ENCODE assay signal across 32 cellular contexts in the genomic region with DNA sequence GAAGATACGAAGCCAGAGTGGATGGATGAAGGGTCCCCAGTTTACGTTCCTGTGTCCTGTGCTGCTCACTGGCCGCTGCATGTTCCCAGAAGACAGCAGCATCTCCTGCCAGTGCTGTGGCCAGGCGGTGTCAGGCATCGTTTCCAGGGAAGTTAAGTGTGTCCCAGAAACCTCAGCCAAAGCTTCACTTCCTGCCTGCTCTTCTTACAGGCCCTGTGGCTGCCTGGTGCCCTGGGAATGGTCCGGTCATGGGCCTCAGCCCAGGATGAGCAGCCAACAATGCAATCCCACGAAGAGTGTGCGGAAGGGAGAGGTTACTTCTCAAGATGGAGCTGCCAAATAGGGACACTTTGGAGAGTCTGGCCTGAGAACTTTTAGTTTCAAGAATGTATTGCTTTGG.
DNase-seq lines count a peak whose midpoint lies in the region; ATAC-seq, FAIRE-seq and TF ChIP-seq lines count a peak whose summit lies in the region.
"Had no signal": no experiment of that assay in that cellular context is flagged by ENCODE, and none has a peak within 500 bp of the region (broad histone marks: within the 10 kb centered on the region; RNA-seq: fewer than 3 reads in every experiment).

No MANE protein-coding gene starts in this region.

- H3K56ac ChIP-seq in H1 (replicated peaks; ENCODE audit: insufficient read length, low read depth, low read length), result no peak overlapping the region

- no peak for TF ChIP-seq CTCF in H1 (IDR thresholded peaks at IDR 0.05; ENCODE audit: control extremely low read depth in 1 of 3, insufficient read depth in 1 of 3, low read depth in 1 of 3, low read length in 3 of 3)

- H3K14ac ChIP-seq in H1 (ENCODE audit: insufficient read length), result no peak overlapping the region

- H3K79me2 ChIP-seq in H1 (ENCODE audit: control insufficient read depth in 1 of 2, insufficient read depth in 2 of 2, low read length in 2 of 2), result no peaks in the 10 kb centered on the region

- no peak overlapping the region for H3K9ac ChIP-seq in H1 (replicated peaks in 1 of 4; ENCODE audit: extremely low read depth in 1 of 4, low read depth in 3 of 4, low read length in 3 of 4)

- TF ChIP-seq POLR2A in H1 (IDR thresholded peaks at IDR 0.05; ENCODE audit: control extremely low read depth in 1 of 2, low read depth in 2 of 2, low read length in 2 of 2), result no peak

- H3K27me3 Mint-ChIP-seq in natural killer cell treated with Interleukin-12 subunit alpha and Interleukin-12 subunit beta and Interleukin-15 and Interleukin-18, amount 100 ng/mL, for 72 hours, result no peaks in the 10 kb centered on the region
- H3K27me3 Mint-ChIP-seq: activated naive CD8-positive, alpha-beta T cell treated with anti-CD3 and anti-CD28 coated beads, Interleukin-2, amount 10 ng/mL, durations not matched to agents 7 days and 5 days; CD4-positive, alpha-beta memory T cell; naive B cell had no signal

- no peak overlapping the region for H3K4me2 ChIP-seq in H1 (ENCODE audit: insufficient read depth in 1 of 2, low read depth in 2 of 2, low read length in 2 of 2)
- H3K4me2 ChIP-seq: A549, smooth muscle cell had no signal

- H2AFZ ChIP-seq in H1 (ENCODE audit: low read length), result no peak overlapping the region

- no peak overlapping the region for H3K18ac ChIP-seq in H1 (ENCODE audit: extremely low read depth, low read length)

- intact Hi-C loops in Right ventricle myocardium superior (cut with DNase I), result no loop called here
- intact Hi-C loops in left cardiac atrium (cut with DNase I), result no loop called here

- ATAC-seq in Right ventricle myocardium superior (ENCODE audit: poor library complexity) (no peak), left cardiac atrium (no peak), GM18873 (IDR thresholded peaks at IDR 0.05; ENCODE audit: low FRiP score, unreplicated experiment) (no peak)
- no peak for ATAC-seq in natural killer cell treated with Interleukin-12 subunit alpha and Interleukin-12 subunit beta and Interleukin-15 and Interleukin-18, amount 100 ng/mL, for 72 hours
- ATAC-seq: A549, Panc1 had no signal

- peaks cover 0 to 6% (median under 1%) of the 10 kb centered on the region in 4 experiments; a peak in 2 of 7 replicates for H3K4me1 ChIP-seq in H1 (replicated peaks in 1 of 4; ENCODE audit: control insufficient read depth in 3 of 4, insufficient read depth in 4 of 4, low read length in 3 of 4)
- H3K4me1 ChIP-seq: A549 had no signal

- no peaks in the 10 kb centered on the region for H3K79me1 ChIP-seq in H1 (ENCODE audit: low read depth, low read length)

- H4K8ac ChIP-seq in H1 (ENCODE audit: extremely low read depth, insufficient read depth, low read length), result no peak overlapping the region

- H3K4me1 Mint-ChIP-seq in natural killer cell treated with Interleukin-12 subunit alpha and Interleukin-12 subunit beta and Interleukin-15 and Interleukin-18, amount 100 ng/mL, for 72 hours (ENCODE audit: low read depth in 2 of 2), result peaks cover 27 to 37% of the 10 kb centered on the region in 2 donors
- H3K4me1 Mint-ChIP-seq: mesothelial cell of epicardium had no signal

- no peak overlapping the region for H3K4me3 ChIP-seq in H1 (ENCODE audit: extremely low read depth in 1 of 4, insufficient read depth in 2 of 4, low read depth in 3 of 4, low read length in 4 of 4)
- H3K4me3 ChIP-seq: A549, heart left ventricle, smooth muscle cell, thoracic aorta had no signal

- peak; percentile 43 for DNase-seq in Right ventricle myocardium superior
- no peak for DNase-seq in left cardiac atrium
- no peak for DNase-seq in H1 (ENCODE audit: low read depth in 1 of 2, low spot score in 2 of 2)
- no peak for DNase-seq in natural killer cell treated with Interleukin-12 subunit alpha and Interleukin-12 subunit beta and Interleukin-15 and Interleukin-18, amount 100 ng/mL, for 72 hours (ENCODE audit: low spot score)
- no peak for DNase-seq in NCI-H510A (lab: John Stamatoyannopoulos, UW)
- DNase-seq in NCI-H2107 treated with DMSO at 0.1 percent for 48 hours (lab: John Stamatoyannopoulos, UW; ENCODE audit: unreplicated experiment), result no peak
- no peak for DNase-seq in DMS53 (lab: John Stamatoyannopoulos, UW)
- DNase-seq: activated CD8-positive, alpha-beta memory T cell treated with anti-CD3 and anti-CD28 coated beads for 24 hours; activated effector memory CD4-positive, alpha-beta T cell treated with Interleukin-2 at 50 U/mL for 16 hours; activated naive CD8-positive, alpha-beta T cell treated with anti-CD3 and anti-CD28 coated beads, Interleukin-2, amount 10 ng/mL, durations not matched to agents 7 days and 5 days; activated T-cell treated with anti-CD3 and anti-CD28 coated beads for 4 hours; caudate nucleus; CD4-positive, alpha-beta memory T cell; EL; foreskin melanocyte; H7; naive B cell; NCI-H1436; NCI-H2081 treated with DMSO at 0.1 percent for 48 hours; NCI-H748 treated with DMSO at 0.1 percent for 48 hours; occipital lobe; SHP77; stimulated activated naive CD4-positive, alpha-beta T cell treated with Interleukin-2 at 50 U/mL for 16 hours had no signal

- H2BK5ac ChIP-seq in H1 (ENCODE audit: low read depth, low read length), result 0 out of 2 replicates have a peak overlapping the region, but pooled peaks have one; percentile 10

- no peak overlapping the region for H3K27ac ChIP-seq in H1 (ENCODE audit: low read depth, low read length)
- H3K27ac ChIP-seq: A549, heart left ventricle, thoracic aorta had no signal

- no peak for FAIRE-seq in H1 (lab: Jason Lieb, UNC)
- FAIRE-seq: A549, keratinocyte, urothelium cell line had no signal

- H3K36me3 Mint-ChIP-seq in natural killer cell treated with Interleukin-12 subunit alpha and Interleukin-12 subunit beta and Interleukin-15 and Interleukin-18, amount 100 ng/mL, for 72 hours, result peaks cover 5% of the 10 kb centered on the region
- H3K36me3 Mint-ChIP-seq: mesothelial cell of epicardium, naive B cell had no signal

- H3K23me2 ChIP-seq in H1 (ENCODE audit: low read depth, low read length), result no peaks in the 10 kb centered on the region

- H2BK15ac ChIP-seq in H1 (ENCODE audit: low read length), result no peak overlapping the region

- POLR2A ChIA-PET in H1 (lab: Charles Lee; ENCODE audit: partially characterized antibody), result no interaction called here

- H4K91ac ChIP-seq in H1 (replicated peaks; ENCODE audit: insufficient read length, low read length), result no peak overlapping the region

- no peak overlapping the region for H4K5ac ChIP-seq in H1 (ENCODE audit: insufficient read length, low read depth, low read length)

- peak overlapping the region; percentile 34 to 83 for H3K27ac Mint-ChIP-seq in natural killer cell treated with Interleukin-12 subunit alpha and Interleukin-12 subunit beta and Interleukin-15 and Interleukin-18, amount 100 ng/mL, for 72 hours
- H3K27ac Mint-ChIP-seq: activated naive CD8-positive, alpha-beta T cell treated with anti-CD3 and anti-CD28 coated beads, Interleukin-2, amount 10 ng/mL, durations not matched to agents 7 days and 5 days; mesothelial cell of epicardium; naive B cell had no signal

- no peaks in the 10 kb centered on the region for H3K36me3 ChIP-seq in H1 (ENCODE audit: control insufficient read depth in 2 of 4, insufficient read depth in 4 of 4, low read length in 3 of 4)
- H3K36me3 ChIP-seq: heart left ventricle, thoracic aorta had no signal

- no peak overlapping the region for H2BK120ac ChIP-seq in H1 (replicated peaks; ENCODE audit: low read depth, low read length)

- no peak overlapping the region for H2AK5ac ChIP-seq in H1 (ENCODE audit: low read depth, low read length)

- H4K20me1 ChIP-seq in H1 (replicated peaks in 1 of 2; ENCODE audit: control insufficient read depth in 1 of 2, insufficient read depth in 2 of 2, low read length in 2 of 2), result no peaks in the 10 kb centered on the region

- H3K23ac ChIP-seq in H1 (ENCODE audit: insufficient read length), result no peak overlapping the region

- CTCF ChIA-PET in H1 (lab: Charles Lee; ENCODE audit: partially characterized antibody), result interaction anchor here (1.0 to 6.0 kb wide), 13 partner anchors 7 to 328 kb away, joined by 3 to 46 read pairs (median 4); no protein-coding TSS in a partner anchor

- H3K27me3 ChIP-seq in H1 (replicated peaks in 1 of 4; ENCODE audit: control insufficient read depth in 3 of 4, extremely low read depth in 1 of 4, insufficient read depth in 3 of 4, low read length in 3 of 4), result no peaks in the 10 kb centered on the region
- H3K27me3 ChIP-seq: heart left ventricle had no signal

- no peak overlapping the region for H3K4me3 Mint-ChIP-seq in natural killer cell treated with Interleukin-12 subunit alpha and Interleukin-12 subunit beta and Interleukin-15 and Interleukin-18, amount 100 ng/mL, for 72 hours
- H3K4me3 Mint-ChIP-seq: activated naive CD8-positive, alpha-beta T cell treated with anti-CD3 and anti-CD28 coated beads, Interleukin-2, amount 10 ng/mL, durations not matched to agents 7 days and 5 days; CD4-positive, alpha-beta memory T cell; mesothelial cell of epicardium; naive B cell had no signal

- no peak overlapping the region for H2BK20ac ChIP-seq in H1 (ENCODE audit: low read length)

- 84% methylated on average over 8 of the region's 8 CpGs; no CpG with 5 or more reads in 1 of the 2 experiments for WGBS in H1 (ENCODE audit: extremely low coverage in 1 of 2, insufficient coverage in 1 of 2, insufficient read length in 1 of 2, insufficient replicate concordance in 2 of 2, low coverage in 1 of 2, low lambda C conversion rate in 2 of 2, missing lambda C conversion rate in 1 of 2), 2 experiments

- no peaks in the 10 kb centered on the region for H3K9me3 ChIP-seq in H1 (ENCODE audit: insufficient read depth in 2 of 2, low read depth in 1 of 2, low read length in 1 of 2)
- H3K9me3 ChIP-seq: A549, heart left ventricle, thoracic aorta had no signal

- no peak overlapping the region for H2BK12ac ChIP-seq in H1 (ENCODE audit: low read depth, low read length)

- no peaks in the 10 kb centered on the region for H3K9me3 Mint-ChIP-seq in natural killer cell treated with Interleukin-12 subunit alpha and Interleukin-12 subunit beta and Interleukin-15 and Interleukin-18, amount 100 ng/mL, for 72 hours
- H3K9me3 Mint-ChIP-seq: activated naive CD8-positive, alpha-beta T cell treated with anti-CD3 and anti-CD28 coated beads, Interleukin-2, amount 10 ng/mL, durations not matched to agents 7 days and 5 days; CD4-positive, alpha-beta memory T cell; mesothelial cell of epicardium; naive B cell had no signal

- no peak for TF ChIP-seq EP300 in H1 (IDR thresholded peaks at IDR 0.05; ENCODE audit: borderline replicate concordance in 1 of 2, low read depth in 2 of 2, low read length in 2 of 2)

- H3K4ac ChIP-seq in H1 (replicated peaks; ENCODE audit: insufficient read length, low read depth, low read length), result no peak overlapping the region

- no peak for TF ChIP-seq RAD21 in H1 (IDR thresholded peaks at IDR 0.05 in 1 of 2, conservative IDR thresholded peaks at IDR 0.05 in 1 of 2; ENCODE audit: low read depth in 2 of 2, low read length in 2 of 2)
